19 cellular contexts compared by ENCODE assay signal in the genomic region with DNA sequence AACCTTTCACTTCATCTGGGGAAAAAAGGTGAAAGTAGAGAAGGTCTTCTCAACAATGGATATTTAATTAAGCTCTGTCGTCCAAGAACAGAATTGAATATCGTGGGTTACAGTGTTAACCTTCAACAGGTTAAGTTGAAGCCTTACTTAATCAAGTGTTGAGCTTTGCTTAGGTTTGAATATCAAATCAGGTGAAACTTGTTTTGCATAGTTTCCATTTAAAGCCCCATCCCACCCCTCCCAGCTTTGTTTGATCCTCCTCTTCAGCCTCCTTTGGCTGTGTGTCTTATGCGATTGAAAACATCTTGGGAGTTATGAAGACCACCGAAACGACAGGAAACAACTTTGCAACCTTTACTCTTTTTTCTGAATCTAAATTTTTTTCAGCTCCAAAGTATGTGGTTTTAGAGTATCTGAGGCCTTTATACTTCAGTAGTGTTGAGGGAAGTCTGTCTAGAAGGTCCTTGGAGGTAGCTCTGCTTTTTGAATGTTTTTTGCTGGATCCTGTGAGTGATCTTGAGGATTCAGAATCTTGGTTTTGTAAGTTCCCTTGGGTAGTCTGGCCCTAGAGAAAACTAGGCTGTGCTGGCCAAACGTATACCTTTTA.
"Had no signal": no experiment of that assay in that cellular context is flagged by ENCODE, and none has a peak within 500 bp of the region (broad histone marks: within the 10 kb centered on the region; RNA-seq: fewer than 3 reads in every experiment).

No MANE protein-coding gene starts in this region.

- H3K4me3 Mint-ChIP-seq: activated naive CD8-positive, alpha-beta T cell treated with anti-CD3 and anti-CD28 coated beads, Interleukin-2, amount 10 ng/mL, durations not matched to agents 7 days and 5 days; nephron; T-helper 2 cell treated with Interferon-gamma antibody and Interleukin-4, amounts not matched to agents 5 μg/mL and 100 μg/mL, for 36 hours had no signal

- H3K27ac Mint-ChIP-seq: activated naive CD8-positive, alpha-beta T cell treated with anti-CD3 and anti-CD28 coated beads, Interleukin-2, amount 10 ng/mL, durations not matched to agents 7 days and 5 days; nephron; T-helper 2 cell treated with Interferon-gamma antibody and Interleukin-4, amounts not matched to agents 5 μg/mL and 100 μg/mL, for 36 hours had no signal

- DNase-seq: activated CD4-positive, alpha-beta T cell treated with anti-CD3 and anti-CD28 coated beads, Interleukin-2, amount 50 U/mL, for 1 hour; activated CD4-positive, CD25-positive, alpha-beta regulatory T cell treated with anti-CD3 and anti-CD28 coated beads, Interleukin-2, amount 50 U/mL, for 72 hours; activated effector memory CD4-positive, alpha-beta T cell treated with anti-CD3 and anti-CD28 coated beads, Interleukin-2, amount 50 U/mL, for 16 hours; activated naive CD8-positive, alpha-beta T cell treated with anti-CD3 and anti-CD28 coated beads, Interleukin-2, amount 10 ng/mL, durations not matched to agents 7 days and 5 days; amygdala; cerebellar nuclear complex; hypothalamus; midbrain; ovary; stimulated activated CD4-positive, alpha-beta T cell treated with anti-CD3 and anti-CD28 coated beads, Interleukin-2, amount 100 ng/mL, for 48 hours; stimulated activated CD8-positive, alpha-beta memory T cell treated with anti-CD3 and anti-CD28 coated beads, Interleukin-4, amount 100 ng/mL, for 48 hours; thyroid gland had no signal

- H3K27me3 ChIP-seq: esophagus muscularis mucosa, neutrophil, ovary, thyroid gland had no signal

- H3K4me3 ChIP-seq: coronary artery, esophagus muscularis mucosa, ovary, prostate gland, thyroid gland had no signal

- H3K4me1 Mint-ChIP-seq: nephron had no signal

- H3K27me3 Mint-ChIP-seq: activated naive CD8-positive, alpha-beta T cell treated with anti-CD3 and anti-CD28 coated beads, Interleukin-2, amount 10 ng/mL, durations not matched to agents 7 days and 5 days had no signal

- H3K4me1 ChIP-seq: esophagus muscularis mucosa, prostate gland, thyroid gland had no signal

- H3K36me3 ChIP-seq: neutrophil, ovary, prostate gland, thyroid gland had no signal

- H3K27ac ChIP-seq: coronary artery, esophagus muscularis mucosa, neutrophil, ovary, prostate gland, thyroid gland, VCaP had no signal

- H3K9me3 ChIP-seq: neutrophil, prostate gland, thyroid gland had no signal
